ENCODE assay signal across 22 cellular contexts in the genomic region with DNA sequence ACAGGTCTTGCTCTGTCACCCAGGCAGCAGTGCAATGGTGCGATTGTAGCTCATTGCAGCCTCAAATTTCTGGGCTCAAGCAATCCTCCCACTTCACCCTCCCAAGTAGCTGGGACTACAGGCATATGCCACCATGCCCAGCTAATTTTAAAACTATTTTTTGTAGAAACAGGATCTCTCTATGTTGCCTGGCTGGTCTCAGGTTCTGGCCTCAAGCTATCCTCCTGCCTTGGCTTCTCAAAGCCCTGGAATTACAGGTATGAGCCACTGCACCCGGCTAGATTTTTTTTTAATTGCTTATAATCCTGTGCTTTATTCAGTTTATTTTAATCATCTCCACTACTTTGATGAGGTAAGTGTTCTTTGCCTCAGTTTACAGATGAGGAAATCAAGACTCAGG.
"Had no signal": no experiment of that assay in that cellular context is flagged by ENCODE, and none has a peak within 500 bp of the region (broad histone marks: within the 10 kb centered on the region; RNA-seq: fewer than 3 reads in every experiment).

No MANE protein-coding gene starts in this region.

- H3K4me3 ChIP-seq: coronary artery, dorsolateral prefrontal cortex, esophagus squamous epithelium, gastrocnemius medialis, heart right ventricle, left lung, lower lobe of right lung, mucosa of descending colon had no signal

- H3K9me3 ChIP-seq: esophagus squamous epithelium, gastrocnemius medialis, heart right ventricle, left lung, lower lobe of right lung, mucosa of descending colon had no signal

- H3K9me3 Mint-ChIP-seq: mesothelial cell of epicardium had no signal

- ATAC-seq: esophagus mucosa, gastrocnemius medialis, heart right ventricle, left lung, left ventricle myocardium superior, lower lobe of right lung, mucosa of descending colon had no signal

- H3K36me3 Mint-ChIP-seq: mesothelial cell of epicardium had no signal

- H3K36me3 ChIP-seq: esophagus squamous epithelium, gastrocnemius medialis, heart right ventricle, left lung, lower lobe of right lung had no signal

- H3K27ac ChIP-seq: coronary artery, dorsolateral prefrontal cortex, epithelial cell of prostate, esophagus squamous epithelium, gastrocnemius medialis, heart right ventricle, left lung, lower lobe of right lung had no signal

- H3K4me1 ChIP-seq: esophagus squamous epithelium, heart right ventricle, left lung, lower lobe of right lung had no signal

- H3K4me3 Mint-ChIP-seq: mesothelial cell of epicardium had no signal

- DNase-seq: dermis blood vessel endothelial cell; dorsolateral prefrontal cortex; effector CD4-positive, alpha-beta T cell; effector memory CD4-positive, alpha-beta T cell; erythroblast; esophagus squamous epithelium; foreskin fibroblast; foreskin melanocyte; gastrocnemius medialis; glutamatergic neuron; heart right ventricle; hippocampal formation; left cardiac atrium; left lung; left ventricle myocardium superior; lower lobe of right lung; mesenchymal stem cell; mucosa of descending colon had no signal

- H3K27me3 ChIP-seq: dorsolateral prefrontal cortex, gastrocnemius medialis had no signal

- H3K27ac Mint-ChIP-seq: mesothelial cell of epicardium had no signal
